ENCODE assay signal across 21 cellular contexts in the genomic region with DNA sequence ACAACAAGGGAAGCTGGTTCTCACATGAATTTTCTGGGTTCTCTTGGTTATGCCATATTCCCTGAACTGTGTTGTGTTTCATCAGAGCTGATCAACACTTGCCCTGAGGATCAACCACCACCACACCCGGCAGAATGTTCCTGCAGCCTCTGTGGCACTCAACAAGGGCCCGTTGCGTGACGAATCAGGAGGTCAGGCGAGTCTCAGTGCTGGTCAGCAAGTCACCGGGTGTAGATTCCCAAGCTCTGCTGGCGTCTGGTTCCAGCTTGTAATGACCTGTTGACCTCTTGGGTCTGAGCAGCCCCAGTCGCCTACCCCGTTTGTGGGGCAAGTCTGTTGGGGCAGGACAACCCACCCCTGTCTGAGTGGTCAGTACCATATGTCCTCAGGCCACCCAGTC. TPM values are rescaled to one million over a fixed set of nuclear protein-coding genes. Genes with fewer than 3 reads are reported as not detected.
DNase-seq lines count a peak whose midpoint lies in the region; ATAC-seq and TF ChIP-seq lines count a peak whose summit lies in the region.
"Had no signal": no experiment of that assay in that cellular context is flagged by ENCODE, and none has a peak within 500 bp of the region (broad histone marks: within the 10 kb centered on the region; RNA-seq: fewer than 3 reads in every experiment).

No MANE protein-coding gene starts in this region.

- H3K36me3 ChIP-seq in IMR-90 (ENCODE audit: control insufficient read depth, insufficient read depth, low read length) (peaks cover 1% of the 10 kb centered on the region; the same call in 1 of the 2 replicates), right atrium auricular region (no peaks in the 10 kb centered on the region), gastrocnemius medialis (no peaks in the 10 kb centered on the region)
- H3K36me3 ChIP-seq: Peyer's patch had no signal

- no peak overlapping the region for H3K56ac ChIP-seq in IMR-90 (ENCODE audit: extremely low read depth, insufficient read depth, low read length)

- TF ChIP-seq CTCF in IMR-90 (conservative IDR thresholded peaks at IDR 0.05; ENCODE audit: low read depth, low read length) (no peak), coronary artery (IDR thresholded peaks at IDR 0.05) (no peak), right atrium auricular region (IDR thresholded peaks at IDR 0.05) (no peak), gastrocnemius medialis (IDR thresholded peaks at IDR 0.05 in 4 of 5, conservative IDR thresholded peaks at IDR 0.05 in 1 of 5) (no peak)

- no peaks in the 10 kb centered on the region for H3K4me1 Mint-ChIP-seq in natural killer cell treated with Interleukin-12 subunit alpha and Interleukin-12 subunit beta and Interleukin-15 and Interleukin-18, amount 100 ng/mL, for 72 hours (ENCODE audit: low read depth in 2 of 2)
- H3K4me1 Mint-ChIP-seq: activated CD4-positive, alpha-beta memory T cell treated with anti-CD3 and anti-CD28 coated beads, Interleukin-2, amount 10 ng/mL, durations not matched to agents 7 days and 5 days; activated naive CD8-positive, alpha-beta T cell treated with anti-CD3 and anti-CD28 coated beads for 36 hours; CD8-positive, alpha-beta memory T cell had no signal

- peaks cover 15% of the 10 kb centered on the region; the same call in 1 of the 2 replicates for H3K4me1 ChIP-seq in IMR-90 (ENCODE audit: control insufficient read depth, insufficient read depth, low read length)
- H3K4me1 ChIP-seq in right atrium auricular region = peaks cover 0 to 29% of the 10 kb centered on the region in 2 donors
- peaks cover 0 to 3% of the 10 kb centered on the region in 2 donors for H3K4me1 ChIP-seq in gastrocnemius medialis
- H3K4me1 ChIP-seq: Peyer's patch had no signal

- no peak overlapping the region for H3K14ac ChIP-seq in IMR-90 (replicated peaks; ENCODE audit: low read depth, low read length)

- no peak overlapping the region for H2BK120ac ChIP-seq in IMR-90 (ENCODE audit: low read depth, low read length)

- POLR2A ChIA-PET in IMR-90 (lab: Charles Lee; ENCODE audit: unreplicated experiment) = no interaction called here

- no peak overlapping the region for H2AFZ ChIP-seq in IMR-90 (replicated peaks; ENCODE audit: low read length, poor library complexity)

- no peak overlapping the region for H2AK9ac ChIP-seq in IMR-90 (replicated peaks; ENCODE audit: low read depth, low read length, poor library complexity)

- in situ Hi-C loops in IMR-90 (cut with MboI; ENCODE audit: low sequenced_read_pairs) = no loop called here
- in situ Hi-C loops in gastrocnemius medialis (cut with MboI; ENCODE audit: low sequenced_read_pairs in 4 of 4) = no loop called here

- H2BK15ac ChIP-seq in IMR-90 (ENCODE audit: low read depth, low read length) = no peak overlapping the region

- H3K27ac Mint-ChIP-seq in natural killer cell treated with Interleukin-12 subunit alpha and Interleukin-12 subunit beta and Interleukin-15 and Interleukin-18, amount 100 ng/mL, for 72 hours = no peak overlapping the region
- H3K27ac Mint-ChIP-seq: activated CD4-positive, alpha-beta memory T cell treated with anti-CD3 and anti-CD28 coated beads, Interleukin-2, amount 10 ng/mL, durations not matched to agents 7 days and 5 days; activated naive CD8-positive, alpha-beta T cell treated with anti-CD3 and anti-CD28 coated beads for 36 hours; memory B cell had no signal

- no peak for TF ChIP-seq RAD21 in IMR-90 (IDR thresholded peaks at IDR 0.05; ENCODE audit: low read length)

- H3K27me3 Mint-ChIP-seq in natural killer cell treated with Interleukin-12 subunit alpha and Interleukin-12 subunit beta and Interleukin-15 and Interleukin-18, amount 100 ng/mL, for 72 hours = no peaks in the 10 kb centered on the region
- H3K27me3 Mint-ChIP-seq: activated CD4-positive, alpha-beta memory T cell treated with anti-CD3 and anti-CD28 coated beads, Interleukin-2, amount 10 ng/mL, durations not matched to agents 7 days and 5 days; activated naive CD8-positive, alpha-beta T cell treated with anti-CD3 and anti-CD28 coated beads for 36 hours; CD8-positive, alpha-beta memory T cell; memory B cell had no signal

- no peaks in the 10 kb centered on the region for H3K9me3 Mint-ChIP-seq in natural killer cell treated with Interleukin-12 subunit alpha and Interleukin-12 subunit beta and Interleukin-15 and Interleukin-18, amount 100 ng/mL, for 72 hours
- H3K9me3 Mint-ChIP-seq: activated CD4-positive, alpha-beta memory T cell treated with anti-CD3 and anti-CD28 coated beads, Interleukin-2, amount 10 ng/mL, durations not matched to agents 7 days and 5 days; activated naive CD8-positive, alpha-beta T cell treated with anti-CD3 and anti-CD28 coated beads for 36 hours; CD8-positive, alpha-beta memory T cell; memory B cell had no signal

- no peak overlapping the region for H4K5ac ChIP-seq in IMR-90 (ENCODE audit: low read depth, low read length)

- no peak overlapping the region for H3K4me3 Mint-ChIP-seq in natural killer cell treated with Interleukin-12 subunit alpha and Interleukin-12 subunit beta and Interleukin-15 and Interleukin-18, amount 100 ng/mL, for 72 hours
- H3K4me3 Mint-ChIP-seq: activated CD4-positive, alpha-beta memory T cell treated with anti-CD3 and anti-CD28 coated beads, Interleukin-2, amount 10 ng/mL, durations not matched to agents 7 days and 5 days; activated naive CD8-positive, alpha-beta T cell treated with anti-CD3 and anti-CD28 coated beads for 36 hours; CD8-positive, alpha-beta memory T cell; memory B cell had no signal

- no peak overlapping the region for H3K18ac ChIP-seq in IMR-90 (ENCODE audit: low read depth, low read length)

- H3K4me3 ChIP-seq in IMR-90 (ENCODE audit: insufficient read depth, low read depth, low read length) (no peak overlapping the region), coronary artery (no peak overlapping the region), right atrium auricular region (no peak overlapping the region), gastrocnemius medialis (no peak overlapping the region)
- H3K4me3 ChIP-seq: Peyer's patch, smooth muscle cell had no signal

- BruUV-seq in IMR-90 (replicated peaks; lab: Mats Ljungman, UMichigan) = no TSS peak

- TF ChIP-seq POLR2A in IMR-90 (IDR thresholded peaks at IDR 0.05; ENCODE audit: low read depth, low read length) (no peak), gastrocnemius medialis (IDR thresholded peaks at IDR 0.05) (peak in 1 of 2 donors; percentile 10)

- H3K27me3 ChIP-seq in IMR-90 (ENCODE audit: control insufficient read depth, insufficient read depth, low read length) = no peaks in the 10 kb centered on the region
- H3K27me3 ChIP-seq in right atrium auricular region = no peaks in the 10 kb centered on the region
- H3K27me3 ChIP-seq in gastrocnemius medialis = no peaks in the 10 kb centered on the region
- H3K27me3 ChIP-seq: Peyer's patch had no signal

- peaks cover 19% of the 10 kb centered on the region for H3K9me1 ChIP-seq in IMR-90 (ENCODE audit: insufficient read depth, low read length)

- CTCF ChIA-PET in IMR-90 (lab: Yijun Ruan, JAX) = no interaction called here

- no peak overlapping the region for H2BK5ac ChIP-seq in IMR-90 (ENCODE audit: low read depth, low read length, poor library complexity, severe bottlenecking)

- no peaks in the 10 kb centered on the region for H3K36me3 Mint-ChIP-seq in natural killer cell treated with Interleukin-12 subunit alpha and Interleukin-12 subunit beta and Interleukin-15 and Interleukin-18, amount 100 ng/mL, for 72 hours

- no peaks in the 10 kb centered on the region; the same call in 1 of the 2 replicates for H4K20me1 ChIP-seq in IMR-90 (ENCODE audit: insufficient read depth, low read length)

- no peak overlapping the region for H3K23ac ChIP-seq in IMR-90 (ENCODE audit: low read depth, low read length)

- dilution Hi-C loops in IMR-90 (cut with HindIII; ENCODE audit: low sequenced_read_pairs, unreplicated experiment) = no loop called here

- ATAC-seq in IMR-90 (ENCODE audit: low read depth) (no peak), gastrocnemius medialis (peak; percentile 8 to 20), HG02763 (IDR thresholded peaks at IDR 0.05; ENCODE audit: unreplicated experiment) (no peak), GM18909 (IDR thresholded peaks at IDR 0.05; ENCODE audit: poor library complexity, unreplicated experiment) (no peak)
- no peak for ATAC-seq in natural killer cell treated with Interleukin-12 subunit alpha and Interleukin-12 subunit beta and Interleukin-15 and Interleukin-18, amount 100 ng/mL, for 72 hours

- H2AK5ac ChIP-seq in IMR-90 (ENCODE audit: low read depth, low read length) = 0 out of 2 replicates have a peak overlapping the region, but pooled peaks have one; percentile 3

- DNase-seq in IMR-90 (no peak), coronary artery (ENCODE audit: low spot score) (peak; percentile 87), right atrium auricular region (ENCODE audit: low spot score) (peak; percentile 91), gastrocnemius medialis (no peak), NCI-H69 (lab: John Stamatoyannopoulos, UW) (no peak)
- DNase-seq in natural killer cell treated with Interleukin-12 subunit alpha and Interleukin-12 subunit beta and Interleukin-15 and Interleukin-18, amount 100 ng/mL, for 72 hours (ENCODE audit: low spot score) = no peak
- DNase-seq: activated CD4-positive, alpha-beta memory T cell treated with anti-CD3 and anti-CD28 coated beads, Interleukin-2, amount 10 ng/mL, durations not matched to agents 7 days and 5 days; activated naive CD8-positive, alpha-beta T cell treated with anti-CD3 and anti-CD28 coated beads for 36 hours; caudate nucleus; CD8-positive, alpha-beta memory T cell; effector memory CD4-positive, alpha-beta T cell; foreskin melanocyte; NCI-H2081 treated with DMSO at 0.1 percent for 48 hours; NCI-H526 treated with DMSO at 0.1 percent for 48 hours; nucleus accumbens; SW 1271 had no signal

- H3K9me3 ChIP-seq in IMR-90 (ENCODE audit: control insufficient read depth, insufficient read depth, low read length) (no peaks in the 10 kb centered on the region), right atrium auricular region (no peaks in the 10 kb centered on the region), gastrocnemius medialis (no peaks in the 10 kb centered on the region)
- H3K9me3 ChIP-seq: Peyer's patch had no signal

- 100% methylated on average over 3 of the region's 9 CpGs; no CpG with 5 or more reads in 1 of the 2 experiments for WGBS in IMR-90 (ENCODE audit: extremely low coverage in 2 of 2, insufficient read length in 1 of 2), 2 experiments

- H2BK20ac ChIP-seq in IMR-90 (ENCODE audit: low read depth, low read length) = no peak overlapping the region

- no peak overlapping the region for H3K4ac ChIP-seq in IMR-90 (ENCODE audit: low read depth, low read length)

- H3K27ac ChIP-seq in IMR-90 (ENCODE audit: insufficient read depth, low read length) = no peak overlapping the region
- peak overlapping the region in 1 of 2 donors; percentile 83 for H3K27ac ChIP-seq in coronary artery
- peak overlapping the region; percentile 74 to 75 for H3K27ac ChIP-seq in right atrium auricular region
- peak overlapping the region; percentile 61 to 73 (median 70) for H3K27ac ChIP-seq in gastrocnemius medialis

- H3K9ac ChIP-seq in IMR-90 (ENCODE audit: low read depth, low read length) = no peak overlapping the region

- H4K8ac ChIP-seq in IMR-90 (ENCODE audit: low read depth in 2 of 2, low read length in 2 of 2) = no peak overlapping the region

- no peak overlapping the region for H4K91ac ChIP-seq in IMR-90 (ENCODE audit: insufficient read depth, low read depth, low read length)

- no peak overlapping the region for H3K4me2 ChIP-seq in IMR-90 (ENCODE audit: low read depth, low read length)
- H3K4me2 ChIP-seq: smooth muscle cell had no signal

- H3K79me1 ChIP-seq in IMR-90 (ENCODE audit: low read depth in 1 of 2, low read length in 2 of 2) = peaks cover 0 to 25% of the 10 kb centered on the region in 2 experiments; a peak in 2 of 4 replicates

- intact Hi-C loops in IMR-90 (cut with micrococcal nuclease) (no loop called here), gastrocnemius medialis (cut with DNase I; ENCODE audit: low total_unique reads) (no loop called here)

RNA-seq across cellular contexts. Expression of gene ADCY3, which starts 46.0 kb away (rescaled TPM):
- total RNA-seq in IMR-90 (2012; rRNA removed) (16.4 and 17.4 TPM in 2 replicates), right atrium auricular region (10 to 100 TPM; 14.1 to 28.4 TPM), gastrocnemius medialis (10 to 100 TPM in 2 of 4 donors, 1 to 10 TPM in 2; 3.9 to 16.6 (median 12.3) TPM)
- 46.1 and 50.4 TPM in 2 replicates for polyA plus RNA-seq in IMR-90 (2012; rRNA removed)
- polyA plus RNA-seq in IMR-90 (2012; cell fraction: cytosol; rRNA removed) = 52.5 and 55.2 TPM in 2 replicates
- 83.7 and 123 TPM in 2 replicates for polyA plus RNA-seq in IMR-90 (2012; cell fraction: nucleus; rRNA removed; ENCODE audit: low replicate concordance)
- 10 to 100 TPM; 23.3 to 71.9 TPM for total RNA-seq in natural killer cell treated with Interleukin-12 subunit alpha and Interleukin-12 subunit beta and Interleukin-15 and Interleukin-18, amount 100 ng/mL, for 72 hours

Comparison
In these comparisons a context has a peak if more than half of its experiments do, and no peak if none do; other contexts are left out.
1. ATAC-seq: peak in gastrocnemius medialis (2 of 2); none in IMR-90 (single experiment), HG02763 (single experiment), natural killer cell treated with Interleukin-12 subunit alpha and Interleukin-12 subunit beta and Interleukin-15 and Interleukin-18, amount 100 ng/mL, for 72 hours (0 of 2) and GM18909 (single experiment).
2. DNase-seq: peak in coronary artery (single experiment) and right atrium auricular region (single experiment); none in IMR-90 (single experiment), gastrocnemius medialis (0 of 2), natural killer cell treated with Interleukin-12 subunit alpha and Interleukin-12 subunit beta and Interleukin-15 and Interleukin-18, amount 100 ng/mL, for 72 hours (single experiment) and NCI-H69 (single experiment).